In the genomic region with DNA sequence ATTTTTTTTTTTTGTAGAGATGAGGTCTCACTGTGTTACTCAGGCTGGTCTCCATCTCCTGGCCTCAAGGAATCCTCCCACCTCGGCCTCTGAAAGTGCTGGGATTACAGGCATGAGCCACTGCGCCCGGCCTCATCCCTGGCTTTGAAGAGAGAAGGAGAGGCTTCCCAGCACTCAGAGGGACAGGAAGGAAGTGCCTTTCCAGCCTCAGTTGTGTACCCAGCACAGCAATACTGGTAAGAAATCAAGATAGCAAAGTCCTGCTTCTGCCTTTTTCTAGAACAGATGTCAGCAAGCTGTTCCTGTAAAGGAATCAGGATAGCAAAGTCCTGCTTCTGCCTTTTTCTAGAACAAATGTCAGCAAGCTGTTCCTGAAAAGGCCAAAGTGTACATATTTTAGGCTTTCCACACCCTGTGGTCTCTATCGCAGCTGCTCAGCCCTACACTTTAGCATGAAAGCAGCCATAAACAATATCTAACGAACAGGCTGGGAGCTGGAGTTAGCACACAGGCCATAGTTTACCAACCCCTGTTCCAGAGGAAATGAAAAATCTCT, we compare ENCODE assay signal across 8 cellular contexts. TPM values are rescaled to one million over a fixed set of nuclear protein-coding genes. Genes with fewer than 3 reads are reported as not detected.
DNase-seq lines count a peak whose midpoint lies in the region; ATAC-seq lines count a peak whose summit lies in the region.
"Had no signal": no experiment of that assay in that cellular context is flagged by ENCODE, and none has a peak within 500 bp of the region (broad histone marks: within the 10 kb centered on the region; RNA-seq: fewer than 3 reads in every experiment).

No MANE protein-coding gene starts in this region.

- ATAC-seq in left ventricle myocardium superior (peak; percentile 54), GM18520 (IDR thresholded peaks at IDR 0.05; ENCODE audit: unreplicated experiment) (no peak)

- intact Hi-C loops in left ventricle myocardium superior (cut with micrococcal nuclease): no loop called here

- H3K9me3 ChIP-seq in skeletal muscle tissue (ENCODE audit: control insufficient read depth in 3 of 3, low read length in 3 of 3): no peaks in the 10 kb centered on the region

- H3K4me1 ChIP-seq in skeletal muscle tissue (ENCODE audit: control insufficient read depth in 3 of 3, insufficient read depth in 3 of 3, low read length in 3 of 3): peaks cover 22 to 26% (median 26%) of the 10 kb centered on the region in 3 donors

- no peak overlapping the region for H3K4me3 ChIP-seq in skeletal muscle tissue (ENCODE audit: low read length in 3 of 3)

- peak overlapping the region in 1 of 3 donors; percentile 43 for H3K9ac ChIP-seq in skeletal muscle tissue (ENCODE audit: low read depth in 1 of 3, low read length in 3 of 3)

- no peaks in the 10 kb centered on the region for H3K36me3 ChIP-seq in skeletal muscle tissue (ENCODE audit: control insufficient read depth in 3 of 3, insufficient read depth in 3 of 3, low read length in 3 of 3)

- H3K27me3 ChIP-seq in skeletal muscle tissue (ENCODE audit: control insufficient read depth in 3 of 3, insufficient read depth in 3 of 3, low read length in 3 of 3): peaks cover 0 to 4% (median 0%) of the 10 kb centered on the region in 3 donors

- H3K27ac ChIP-seq in angular gyrus (ENCODE audit: low read depth, low read length): peak overlapping the region; percentile 69
- H3K27ac ChIP-seq in skeletal muscle tissue (ENCODE audit: low read depth, low read length): peak overlapping the region; percentile 84

- no peak for DNase-seq in left ventricle myocardium superior
- DNase-seq in OCI-M2 (lab: John Stamatoyannopoulos, UW; ENCODE audit: unreplicated experiment): no peak
- no peak for DNase-seq in islet precursor cell
- DNase-seq: CD8-positive, alpha-beta memory T cell; endodermal cell had no signal

RNA-seq across cellular contexts. Expression of a gene that starts 6.3 kb away (rescaled TPM):
- 97.7 TPM for total RNA-seq in left ventricle myocardium superior
- total RNA-seq in skeletal muscle tissue: 38.1 TPM

RNA-seq across cellular contexts. Expression of a gene that starts 16.2 kb away (rescaled TPM):
- total RNA-seq in left ventricle myocardium superior (26.2 TPM), skeletal muscle tissue (7.3 TPM)

RNA-seq across cellular contexts. Expression of a gene that starts 27.1 kb away (rescaled TPM):
- total RNA-seq in left ventricle myocardium superior (123 TPM), skeletal muscle tissue (23.0 TPM)

RNA-seq across cellular contexts. Expression of a gene that starts 27.3 kb away (rescaled TPM):
- total RNA-seq in left ventricle myocardium superior: 5.8 TPM
- 13.0 TPM for total RNA-seq in skeletal muscle tissue

RNA-seq across cellular contexts. Expression of a gene that starts 30.8 kb away (rescaled TPM):
- total RNA-seq in left ventricle myocardium superior (1.1 TPM), skeletal muscle tissue (2.6 TPM)
